In genomic region chr9:126156898-126157297, GRCh38 we compare ENCODE assay signal across 22 cellular contexts.
DNase-seq lines count a peak whose midpoint lies in the region; ATAC-seq and TF ChIP-seq lines count a peak whose summit lies in the region.
"Had no signal": no experiment of that assay in that cellular context is flagged by ENCODE, and none has a peak within 500 bp of the region (broad histone marks: within the 10 kb centered on the region; RNA-seq: fewer than 3 reads in every experiment).

No MANE protein-coding gene starts in this region.

- no peak overlapping the region for H4K5ac ChIP-seq in IMR-90 (ENCODE audit: low read depth, low read length)

- H3K27me3 ChIP-seq in BLaER1 treated with 17β-estradiol and CSF1 and Interleukin-3, amounts not matched to agents 10 nM and 100 nM: peaks cover 0 to 23% (median 0%) of the 10 kb centered on the region in 11 experiments; a peak in 4 of 22 replicates
- H3K27me3 ChIP-seq in IMR-90 (ENCODE audit: control insufficient read depth, insufficient read depth, low read length): peaks cover 26% of the 10 kb centered on the region
- H3K27me3 ChIP-seq in spleen (replicated peaks in 1 of 7): peaks cover 0 to 25% (median 0%) of the 10 kb centered on the region in 7 donors
- peaks cover 4% of the 10 kb centered on the region for H3K27me3 ChIP-seq in prostate gland (replicated peaks; ENCODE audit: insufficient read depth)
- H3K27me3 ChIP-seq: SJCRH30 had no signal

- WGBS in IMR-90 (ENCODE audit: extremely low coverage in 2 of 2, insufficient read length in 1 of 2), 2 experiments: 74% methylated on average over 12 of the region's 12 CpGs; no CpG with 5 or more reads in 1 of the 2 experiments
- WGBS in spleen, 5 donors: 87 to 90% (median 89%) methylated on average over 12 of the region's 12 CpGs
- 90% methylated on average over 12 of the region's 12 CpGs for whole genome bisulfite sequencing in prostate gland

- H2AK9ac ChIP-seq in IMR-90 (replicated peaks; ENCODE audit: low read depth, low read length, poor library complexity): no peak overlapping the region

- TF ChIP-seq POLR2A in IMR-90 (IDR thresholded peaks at IDR 0.05; ENCODE audit: low read depth, low read length) (no peak), spleen (IDR thresholded peaks at IDR 0.05) (no peak), prostate gland (IDR thresholded peaks at IDR 0.05) (no peak)

- H3K4me2 ChIP-seq in BLaER1 treated with 17β-estradiol and CSF1 and Interleukin-3, amounts not matched to agents 10 nM and 100 nM: peak overlapping the region; percentile 65 to 93 (median 85)
- H3K4me2 ChIP-seq in IMR-90 (ENCODE audit: low read depth, low read length): no peak overlapping the region

- H4K8ac ChIP-seq in IMR-90 (ENCODE audit: low read depth in 2 of 2, low read length in 2 of 2): no peak overlapping the region

- dilution Hi-C loops in IMR-90 (cut with HindIII; ENCODE audit: low sequenced_read_pairs, unreplicated experiment): no loop called here

- CTCF ChIA-PET in IMR-90 (lab: Yijun Ruan, JAX): no interaction called here

- no peak overlapping the region for H3K23ac ChIP-seq in IMR-90 (ENCODE audit: low read depth, low read length)

- H3K9me1 ChIP-seq in IMR-90 (ENCODE audit: insufficient read depth, low read length): no peaks in the 10 kb centered on the region

- no TSS peak for BruUV-seq in IMR-90 (replicated peaks; lab: Mats Ljungman, UMichigan)

- H3K18ac ChIP-seq in IMR-90 (ENCODE audit: low read depth, low read length): no peak overlapping the region

- intact Hi-C loops in IMR-90 (cut with micrococcal nuclease): no loop called here
- intact Hi-C loops in spleen (cut with DNase I; ENCODE audit: low total_unique reads): no loop called here
- intact Hi-C loops in prostate gland (cut with DNase I): no loop called here

- TF ChIP-seq CTCF in IMR-90 (conservative IDR thresholded peaks at IDR 0.05; ENCODE audit: low read depth, low read length) (no peak), spleen (IDR thresholded peaks at IDR 0.05 in 8 of 11, conservative IDR thresholded peaks at IDR 0.05 in 3 of 11) (no peak), prostate gland (IDR thresholded peaks at IDR 0.05) (no peak)

- POLR2A ChIA-PET in IMR-90 (lab: Charles Lee; ENCODE audit: unreplicated experiment): no interaction called here

- H3K4me3 ChIP-seq in BLaER1 treated with 17β-estradiol and CSF1 and Interleukin-3, amounts not matched to agents 10 nM and 100 nM: no peak overlapping the region; a peak in 1 of 20 replicates
- H3K4me3 ChIP-seq in IMR-90 (ENCODE audit: insufficient read depth, low read depth, low read length): no peak overlapping the region
- H3K4me3 ChIP-seq in spleen: no peak overlapping the region
- no peak overlapping the region for H3K4me3 ChIP-seq in prostate gland
- H3K4me3 ChIP-seq: K562, SJCRH30 had no signal

- H3K14ac ChIP-seq in IMR-90 (replicated peaks; ENCODE audit: low read depth, low read length): no peak overlapping the region

- in situ Hi-C loops in IMR-90 (cut with MboI; ENCODE audit: low sequenced_read_pairs): no loop called here

- H2BK5ac ChIP-seq in IMR-90 (ENCODE audit: low read depth, low read length, poor library complexity, severe bottlenecking): no peak overlapping the region

- H3K79me1 ChIP-seq in IMR-90 (ENCODE audit: low read depth in 1 of 2, low read length in 2 of 2): no peaks in the 10 kb centered on the region

- H3K9me3 ChIP-seq in BLaER1 treated with 17β-estradiol and CSF1 and Interleukin-3, amounts not matched to agents 10 nM and 100 nM (replicated peaks in 1 of 11): no peaks in the 10 kb centered on the region
- H3K9me3 ChIP-seq in IMR-90 (ENCODE audit: control insufficient read depth, insufficient read depth, low read length) (no peaks in the 10 kb centered on the region), spleen (no peaks in the 10 kb centered on the region), prostate gland (no peaks in the 10 kb centered on the region)
- H3K9me3 ChIP-seq: SJCRH30 had no signal

- ATAC-seq in IMR-90 (ENCODE audit: low read depth): no peak
- ATAC-seq: K562, PC-3, SK-N-SH treated with all-trans-retinoic acid at 6 μM for 48 hours had no signal

- H3K36me3 ChIP-seq in BLaER1 treated with 17β-estradiol and CSF1 and Interleukin-3, amounts not matched to agents 10 nM and 100 nM: no peaks in the 10 kb centered on the region
- H3K36me3 ChIP-seq in IMR-90 (ENCODE audit: control insufficient read depth, insufficient read depth, low read length) (no peaks in the 10 kb centered on the region), spleen (no peaks in the 10 kb centered on the region), prostate gland (no peaks in the 10 kb centered on the region)
- H3K36me3 ChIP-seq: SJCRH30 had no signal

- no peak overlapping the region for H3K4ac ChIP-seq in IMR-90 (ENCODE audit: low read depth, low read length)

- H2BK20ac ChIP-seq in IMR-90 (ENCODE audit: low read depth, low read length): no peak overlapping the region

- DNase-seq in IMR-90 (no peak), mesenteric fat pad (ENCODE audit: low spot score) (peak; percentile 45), spleen (peak; percentile 35), dedifferentiated amniotic fluid mesenchymal stem cell (ENCODE audit: extremely low spot score) (no peak), cortex of kidney (lab: John Stamatoyannopoulos, UW) (no peak), prostate gland (ENCODE audit: low spot score) (no peak), NCI-H345 treated with DMSO at 0.1 percent for 48 hours (lab: John Stamatoyannopoulos, UW; ENCODE audit: unreplicated experiment) (no peak)
- DNase-seq: Calu3; DND-41; Kasumi-1; NCI-H1092 treated with DMSO at 0.1 percent for 48 hours; NCI-H1436 treated with DMSO at 0.1 percent for 48 hours; NCI-H1930; NCI-H446; NCI-H524 treated with DMSO at 0.1 percent for 48 hours; NCI-H82; NK-92 treated with Interleukin-12 subunit alpha and Interleukin-12 subunit beta, amount 100 ng/mL, for 24 hours; PC-3 had no signal

- no peaks in the 10 kb centered on the region for H4K20me1 ChIP-seq in BLaER1 treated with 17β-estradiol and CSF1 and Interleukin-3, amounts not matched to agents 10 nM and 100 nM
- no peaks in the 10 kb centered on the region for H4K20me1 ChIP-seq in IMR-90 (ENCODE audit: insufficient read depth, low read length)

- H3K56ac ChIP-seq in IMR-90 (ENCODE audit: extremely low read depth, insufficient read depth, low read length): no peak overlapping the region

- TF ChIP-seq RAD21 in IMR-90 (IDR thresholded peaks at IDR 0.05; ENCODE audit: low read length): no peak

- no peak overlapping the region for H2BK120ac ChIP-seq in IMR-90 (ENCODE audit: low read depth, low read length)

- H2AK5ac ChIP-seq in IMR-90 (ENCODE audit: low read depth, low read length): no peak overlapping the region

- peaks cover 15 to 92% (median 83%) of the 10 kb centered on the region in 10 experiments for H3K4me1 ChIP-seq in BLaER1 treated with 17β-estradiol and CSF1 and Interleukin-3, amounts not matched to agents 10 nM and 100 nM
- no peaks in the 10 kb centered on the region for H3K4me1 ChIP-seq in IMR-90 (ENCODE audit: control insufficient read depth, insufficient read depth, low read length)
- peaks cover 0 to 4% (median 0%) of the 10 kb centered on the region in 6 donors for H3K4me1 ChIP-seq in spleen
- no peaks in the 10 kb centered on the region for H3K4me1 ChIP-seq in prostate gland (replicated peaks)

- H2AFZ ChIP-seq in IMR-90 (replicated peaks; ENCODE audit: low read length, poor library complexity): peak overlapping the region; percentile 51

- H3K9ac ChIP-seq in BLaER1 treated with 17β-estradiol and CSF1 and Interleukin-3, amounts not matched to agents 10 nM and 100 nM: peak overlapping the region in 5 of 11 experiments; percentile 1 to 66 (median 32); a peak in 3 of 22 replicates
- H3K9ac ChIP-seq in IMR-90 (ENCODE audit: low read depth, low read length): no peak overlapping the region

- no peak overlapping the region for H4K91ac ChIP-seq in IMR-90 (ENCODE audit: insufficient read depth, low read depth, low read length)

- no peak overlapping the region for H2BK15ac ChIP-seq in IMR-90 (ENCODE audit: low read depth, low read length)

- H3K27ac ChIP-seq in BLaER1 treated with 17β-estradiol and CSF1 and Interleukin-3, amounts not matched to agents 10 nM and 100 nM: peak overlapping the region in 4 of 11 experiments; percentile 51 to 65 (median 58); a peak in 7 of 22 replicates
- H3K27ac ChIP-seq in IMR-90 (ENCODE audit: insufficient read depth, low read length) (no peak overlapping the region), spleen (no peak overlapping the region), prostate gland (no peak overlapping the region)
- H3K27ac ChIP-seq: SJCRH30 had no signal

TF ChIP-seq in IMR-90, 13 proteins besides CTCF, POLR2A, EP300 and RAD21 (continues in another document):
- TF ChIP-seq SMC3 (IDR thresholded peaks at IDR 0.05; ENCODE audit: low read depth, low read length) (no peak), FOS (IDR thresholded peaks at IDR 0.05; ENCODE audit: low read depth, low read length) (no peak), RCOR1 (IDR thresholded peaks at IDR 0.05; ENCODE audit: insufficient replicate concordance, low read length) (no peak), MAZ (IDR thresholded peaks at IDR 0.05; ENCODE audit: borderline replicate concordance, low read depth, low read length) (no peak), NFE2L2 (IDR thresholded peaks at IDR 0.05; ENCODE audit: low read depth, low read length) (no peak), RFX5 (IDR thresholded peaks at IDR 0.05; ENCODE audit: low read depth, low read length) (no peak), CEBPB (IDR thresholded peaks at IDR 0.05; ENCODE audit: low read depth, low read length) (no peak), BHLHE40 (IDR thresholded peaks at IDR 0.05; ENCODE audit: low read depth, low read length) (no peak), MXI1 (IDR thresholded peaks at IDR 0.05; ENCODE audit: borderline replicate concordance, low read depth, low read length) (no peak), CHD1 (IDR thresholded peaks at IDR 0.05; ENCODE audit: low read depth, low read length) (no peak), MAFK (IDR thresholded peaks at IDR 0.05; ENCODE audit: low read depth, low read length) (no peak)
- TF ChIP-seq, protein P1, sequence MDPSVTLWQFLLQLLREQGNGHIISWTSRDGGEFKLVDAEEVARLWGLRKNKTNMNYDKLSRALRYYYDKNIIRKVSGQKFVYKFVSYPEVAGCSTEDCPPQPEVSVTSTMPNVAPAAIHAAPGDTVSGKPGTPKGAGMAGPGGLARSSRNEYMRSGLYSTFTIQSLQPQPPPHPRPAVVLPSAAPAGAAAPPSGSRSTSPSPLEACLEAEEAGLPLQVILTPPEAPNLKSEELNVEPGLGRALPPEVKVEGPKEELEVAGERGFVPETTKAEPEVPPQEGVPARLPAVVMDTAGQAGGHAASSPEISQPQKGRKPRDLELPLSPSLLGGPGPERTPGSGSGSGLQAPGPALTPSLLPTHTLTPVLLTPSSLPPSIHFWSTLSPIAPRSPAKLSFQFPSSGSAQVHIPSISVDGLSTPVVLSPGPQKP (IDR thresholded peaks at IDR 0.05; ENCODE audit: borderline replicate concordance, low read depth, low read length): no peak

Comparison
In these comparisons a context has a peak if more than half of its experiments do, and no peak if none do; other contexts are left out.
1. DNase-seq: peak in mesenteric fat pad (single experiment) and spleen (single experiment); none in IMR-90 (single experiment), dedifferentiated amniotic fluid mesenchymal stem cell (single experiment), cortex of kidney (single experiment), prostate gland (single experiment) and NCI-H345 treated with DMSO at 0.1 percent for 48 hours (single experiment).